25 cellular contexts compared by ENCODE assay signal in the genomic region with DNA sequence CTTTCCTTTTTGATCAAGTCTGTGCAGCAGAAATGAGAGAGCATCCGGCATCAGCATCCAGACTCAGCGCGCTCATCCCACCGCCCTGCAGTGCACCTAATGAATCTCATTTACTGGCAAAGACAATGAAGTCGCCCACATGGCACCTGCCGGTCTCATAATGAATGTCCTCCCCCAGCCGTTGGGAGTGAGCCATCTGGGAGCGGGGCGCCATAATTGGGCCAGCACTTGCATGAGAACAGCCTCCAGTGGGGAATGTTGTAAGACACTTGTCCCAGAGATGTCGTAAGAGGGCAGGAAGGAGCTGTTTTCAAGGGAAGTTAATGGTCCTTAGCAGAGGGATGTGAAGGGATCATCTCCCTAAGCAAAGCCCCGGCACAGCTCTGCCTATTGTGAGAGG.
DNase-seq lines count a peak whose midpoint lies in the region; ATAC-seq, FAIRE-seq and TF ChIP-seq lines count a peak whose summit lies in the region.
"Had no signal": no experiment of that assay in that cellular context is flagged by ENCODE, and none has a peak within 500 bp of the region (broad histone marks: within the 10 kb centered on the region; RNA-seq: fewer than 3 reads in every experiment).

No MANE protein-coding gene starts in this region.

- no peaks in the 10 kb centered on the region for H3K23me2 ChIP-seq in H1 (ENCODE audit: low read depth, low read length)

- H3K4ac ChIP-seq in H1 (replicated peaks; ENCODE audit: insufficient read length, low read depth, low read length), result no peak overlapping the region

- intact Hi-C loops in transverse colon (cut with DNase I; ENCODE audit: low total_unique reads), result no loop called here

- no peak for ATAC-seq in stimulated activated naive CD8-positive, alpha-beta T cell treated with anti-CD3 and anti-CD28 coated beads, Interleukin-15, amount 100 ng/mL, for 72 hours
- ATAC-seq in GM21723 (IDR thresholded peaks at IDR 0.05; ENCODE audit: unreplicated experiment), result no peak
- ATAC-seq: activated CD8-positive, alpha-beta T cell treated with anti-CD3 and anti-CD28 coated beads, Interleukin-2, amount 10 ng/mL, durations not matched to agents 7 days and 5 days; activated naive CD4-positive, alpha-beta T cell treated with anti-CD3 and anti-CD28 coated beads, Interleukin-2, amount 50 U/mL, for 72 hours; foreskin keratinocyte; T-helper 17 cell had no signal

- H3K4me1 ChIP-seq in H1 (replicated peaks in 1 of 4; ENCODE audit: control insufficient read depth in 3 of 4, insufficient read depth in 4 of 4, low read length in 3 of 4) (peaks cover 0 to 26% (median 12%) of the 10 kb centered on the region in 4 experiments; a peak in 5 of 7 replicates), transverse colon (no peaks in the 10 kb centered on the region), small intestine (ENCODE audit: control insufficient read depth in 2 of 2, insufficient read depth in 1 of 2, low read depth in 1 of 2, low read length in 1 of 2) (no peaks in the 10 kb centered on the region)
- H3K4me1 ChIP-seq: foreskin keratinocyte, right atrium auricular region, tibial nerve had no signal

- WGBS in H1 (ENCODE audit: extremely low coverage in 1 of 2, insufficient coverage in 1 of 2, insufficient read length in 1 of 2, insufficient replicate concordance in 2 of 2, low coverage in 1 of 2, low lambda C conversion rate in 2 of 2, missing lambda C conversion rate in 1 of 2), 2 experiments, result 56% methylated on average over 11 of the region's 11 CpGs; no CpG with 5 or more reads in 1 of the 2 experiments
- 67% methylated on average over 9 of the region's 11 CpGs; no CpG with 5 or more reads in 1 of the 2 donors for WGBS in transverse colon (ENCODE audit: low coverage in 1 of 2), 2 donors
- WGBS in small intestine, 3 donors, result 62 to 78% (median 76%) methylated on average over 11 of the region's 11 CpGs

- POLR2A ChIA-PET in H1 (lab: Charles Lee; ENCODE audit: partially characterized antibody), result no interaction called here

- CTCF ChIA-PET in H1 (lab: Charles Lee; ENCODE audit: partially characterized antibody), result interaction anchor here (0.6 to 1.4 kb wide), 6 partner anchors 19 to 680 kb away, joined by 3 to 5 read pairs (median 4); a partner anchor contains a TSS

- H3K9ac ChIP-seq in H1 (replicated peaks in 1 of 4; ENCODE audit: extremely low read depth in 1 of 4, low read depth in 3 of 4, low read length in 3 of 4), result no peak overlapping the region
- H3K9ac ChIP-seq: BLaER1 treated with 17β-estradiol and CSF1 and Interleukin-3, amounts not matched to agents 10 nM and 100 nM had no signal

- H3K9me3 Mint-ChIP-seq in stimulated activated naive CD8-positive, alpha-beta T cell treated with anti-CD3 and anti-CD28 coated beads, Interleukin-15, amount 100 ng/mL, for 72 hours, result no peaks in the 10 kb centered on the region
- H3K9me3 Mint-ChIP-seq: activated B cell treated with CpG ODN at 0.5 μM for 24 hours; activated naive CD4-positive, alpha-beta T cell treated with anti-CD3 and anti-CD28 coated beads, Interleukin-2, amount 50 U/mL, for 72 hours; mesothelial cell of epicardium had no signal

- no peak overlapping the region for H2BK120ac ChIP-seq in H1 (replicated peaks; ENCODE audit: low read depth, low read length)

- TF ChIP-seq POLR2A in H1 (IDR thresholded peaks at IDR 0.05; ENCODE audit: control extremely low read depth in 1 of 2, low read depth in 2 of 2, low read length in 2 of 2) (no peak), transverse colon (IDR thresholded peaks at IDR 0.05) (no peak)

- H3K4me3 ChIP-seq in H1 (ENCODE audit: extremely low read depth in 1 of 4, insufficient read depth in 2 of 4, low read depth in 3 of 4, low read length in 4 of 4) (no peak overlapping the region), transverse colon (no peak overlapping the region), small intestine (ENCODE audit: low read depth in 1 of 2, low read length in 2 of 2) (no peak overlapping the region)
- H3K4me3 ChIP-seq: BLaER1 treated with 17β-estradiol and CSF1 and Interleukin-3, amounts not matched to agents 10 nM and 100 nM; coronary artery; right atrium auricular region; tibial nerve had no signal

- no peaks in the 10 kb centered on the region for H3K9me3 ChIP-seq in H1 (ENCODE audit: insufficient read depth in 2 of 2, low read depth in 1 of 2, low read length in 1 of 2)
- no peaks in the 10 kb centered on the region for H3K9me3 ChIP-seq in transverse colon
- no peaks in the 10 kb centered on the region for H3K9me3 ChIP-seq in small intestine (ENCODE audit: control insufficient read depth, low read depth)
- H3K9me3 ChIP-seq: BLaER1 treated with 17β-estradiol and CSF1 and Interleukin-3, amounts not matched to agents 10 nM and 100 nM; right atrium auricular region; tibial nerve had no signal

- H3K23ac ChIP-seq in H1 (ENCODE audit: insufficient read length), result no peak overlapping the region

- H3K56ac ChIP-seq in H1 (replicated peaks; ENCODE audit: insufficient read length, low read depth, low read length), result no peak overlapping the region

- no peak overlapping the region for H2AK5ac ChIP-seq in H1 (ENCODE audit: low read depth, low read length)

- H3K18ac ChIP-seq in H1 (ENCODE audit: extremely low read depth, low read length), result no peak overlapping the region

- H3K4me3 Mint-ChIP-seq in stimulated activated naive CD8-positive, alpha-beta T cell treated with anti-CD3 and anti-CD28 coated beads, Interleukin-15, amount 100 ng/mL, for 72 hours, result no peak overlapping the region
- H3K4me3 Mint-ChIP-seq: activated B cell treated with CpG ODN at 0.5 μM for 24 hours; activated CD8-positive, alpha-beta T cell treated with anti-CD3 and anti-CD28 coated beads, Interleukin-2, amount 10 ng/mL, durations not matched to agents 7 days and 5 days; IgD-negative memory B cell; mesothelial cell of epicardium; T-helper 17 cell had no signal

- no peak overlapping the region for H2BK12ac ChIP-seq in H1 (ENCODE audit: low read depth, low read length)

- H3K79me1 ChIP-seq in H1 (ENCODE audit: low read depth, low read length), result no peaks in the 10 kb centered on the region

- no peaks in the 10 kb centered on the region for H3K36me3 ChIP-seq in H1 (ENCODE audit: control insufficient read depth in 2 of 4, insufficient read depth in 4 of 4, low read length in 3 of 4)
- H3K36me3 ChIP-seq in transverse colon, result no peaks in the 10 kb centered on the region
- H3K36me3 ChIP-seq in small intestine (ENCODE audit: control insufficient read depth in 2 of 2, insufficient read depth in 2 of 2, low read length in 2 of 2), result no peaks in the 10 kb centered on the region
- H3K36me3 ChIP-seq: BLaER1 treated with 17β-estradiol and CSF1 and Interleukin-3, amounts not matched to agents 10 nM and 100 nM; right atrium auricular region; tibial nerve had no signal

- peaks cover 76% of the 10 kb centered on the region for H3K27me3 Mint-ChIP-seq in stimulated activated naive CD8-positive, alpha-beta T cell treated with anti-CD3 and anti-CD28 coated beads, Interleukin-15, amount 100 ng/mL, for 72 hours
- H3K27me3 Mint-ChIP-seq: IgD-negative memory B cell had no signal

- TF ChIP-seq EP300 in H1 (IDR thresholded peaks at IDR 0.05; ENCODE audit: borderline replicate concordance in 1 of 2, low read depth in 2 of 2, low read length in 2 of 2), result no peak
- TF ChIP-seq EP300 in transverse colon (IDR thresholded peaks at IDR 0.05; ENCODE audit: low read depth), result no peak

- no peaks in the 10 kb centered on the region for H4K20me1 ChIP-seq in H1 (replicated peaks in 1 of 2; ENCODE audit: control insufficient read depth in 1 of 2, insufficient read depth in 2 of 2, low read length in 2 of 2)
- H4K20me1 ChIP-seq: BLaER1 treated with 17β-estradiol and CSF1 and Interleukin-3, amounts not matched to agents 10 nM and 100 nM had no signal

- no peak overlapping the region for H3K4me2 ChIP-seq in H1 (ENCODE audit: insufficient read depth in 1 of 2, low read depth in 2 of 2, low read length in 2 of 2)
- H3K4me2 ChIP-seq: BLaER1 treated with 17β-estradiol and CSF1 and Interleukin-3, amounts not matched to agents 10 nM and 100 nM had no signal

- in situ Hi-C loops in transverse colon (cut with MboI; ENCODE audit: low pct_ligation_motif_present in 1 of 4, low pct_unique_long_range_greater_than_20kb in 1 of 4, low sequenced_read_pairs in 3 of 4), result no loop called here

- TF ChIP-seq CTCF in H1 (IDR thresholded peaks at IDR 0.05; ENCODE audit: control extremely low read depth in 1 of 3, insufficient read depth in 1 of 3, low read depth in 1 of 3, low read length in 3 of 3) (no peak), transverse colon (IDR thresholded peaks at IDR 0.05) (no peak)

- no peak overlapping the region for H2BK5ac ChIP-seq in H1 (ENCODE audit: low read depth, low read length)

- H4K5ac ChIP-seq in H1 (ENCODE audit: insufficient read length, low read depth, low read length), result no peak overlapping the region

- H2AFZ ChIP-seq in H1 (ENCODE audit: low read length), result no peak overlapping the region

- no peaks in the 10 kb centered on the region for H3K4me1 Mint-ChIP-seq in stimulated activated naive CD8-positive, alpha-beta T cell treated with anti-CD3 and anti-CD28 coated beads, Interleukin-15, amount 100 ng/mL, for 72 hours
- H3K4me1 Mint-ChIP-seq: activated B cell treated with CpG ODN at 0.5 μM for 24 hours, mesothelial cell of epicardium had no signal

- H3K79me2 ChIP-seq in H1 (ENCODE audit: control insufficient read depth in 1 of 2, insufficient read depth in 2 of 2, low read length in 2 of 2), result no peaks in the 10 kb centered on the region

- no peak for FAIRE-seq in H1 (lab: Jason Lieb, UNC)
- no peak for FAIRE-seq in small intestine (lab: Jason Lieb, UNC)
- FAIRE-seq: A204.1 had no signal

- H3K27me3 ChIP-seq in H1 (replicated peaks in 1 of 4; ENCODE audit: control insufficient read depth in 3 of 4, extremely low read depth in 1 of 4, insufficient read depth in 3 of 4, low read length in 3 of 4) (peaks cover 0 to 5% (median 1%) of the 10 kb centered on the region in 4 experiments; a peak in 2 of 7 replicates), transverse colon (peaks cover 15% of the 10 kb centered on the region), small intestine (ENCODE audit: control insufficient read depth in 2 of 2, insufficient read depth in 2 of 2, low read length in 2 of 2) (peaks cover 0 to 3% of the 10 kb centered on the region in 2 donors)
- H3K27me3 ChIP-seq: foreskin keratinocyte, right atrium auricular region had no signal

- no peak for TF ChIP-seq RAD21 in H1 (IDR thresholded peaks at IDR 0.05 in 1 of 2, conservative IDR thresholded peaks at IDR 0.05 in 1 of 2; ENCODE audit: low read depth in 2 of 2, low read length in 2 of 2)

- no peak overlapping the region for H3K14ac ChIP-seq in H1 (ENCODE audit: insufficient read length)

- no peak overlapping the region for H4K91ac ChIP-seq in H1 (replicated peaks; ENCODE audit: insufficient read length, low read length)

- no peak overlapping the region for H3K27ac ChIP-seq in H1 (ENCODE audit: low read depth, low read length)
- H3K27ac ChIP-seq in transverse colon, result no peak overlapping the region
- no peak overlapping the region for H3K27ac ChIP-seq in small intestine (ENCODE audit: low read depth in 1 of 2, low read length in 1 of 2)
- H3K27ac ChIP-seq: BLaER1 treated with 17β-estradiol and CSF1 and Interleukin-3, amounts not matched to agents 10 nM and 100 nM; coronary artery; foreskin keratinocyte; right atrium auricular region; tibial nerve had no signal

- H3K27ac Mint-ChIP-seq in stimulated activated naive CD8-positive, alpha-beta T cell treated with anti-CD3 and anti-CD28 coated beads, Interleukin-15, amount 100 ng/mL, for 72 hours, result no peak overlapping the region
- H3K27ac Mint-ChIP-seq: activated B cell treated with CpG ODN at 0.5 μM for 24 hours; activated CD8-positive, alpha-beta T cell treated with anti-CD3 and anti-CD28 coated beads, Interleukin-2, amount 10 ng/mL, durations not matched to agents 7 days and 5 days; activated naive CD4-positive, alpha-beta T cell treated with anti-CD3 and anti-CD28 coated beads, Interleukin-2, amount 50 U/mL, for 72 hours; IgD-negative memory B cell; mesothelial cell of epicardium; T-helper 17 cell had no signal

- no peak overlapping the region for H2BK15ac ChIP-seq in H1 (ENCODE audit: low read length)

- DNase-seq in Ammon's horn (ENCODE audit: low spot score), result peak; percentile 45
- peak; percentile 90 for DNase-seq in NCI-H1092 (lab: John Stamatoyannopoulos, UW)
- peak; percentile 92 for DNase-seq in NCI-H2227 (lab: John Stamatoyannopoulos, UW; ENCODE audit: unreplicated experiment)
- no peak for DNase-seq in H1 (ENCODE audit: low read depth in 1 of 2, low spot score in 2 of 2)
- no peak for DNase-seq in transverse colon
- no peak for DNase-seq in stimulated activated naive CD8-positive, alpha-beta T cell treated with anti-CD3 and anti-CD28 coated beads, Interleukin-15, amount 100 ng/mL, for 72 hours
- DNase-seq in small intestine, result no peak
- DNase-seq: activated B cell treated with CpG ODN at 0.5 μM for 24 hours; activated CD8-positive, alpha-beta T cell treated with anti-CD3 and anti-CD28 coated beads, Interleukin-2, amount 10 ng/mL, durations not matched to agents 7 days and 5 days; activated T-cell treated with anti-CD3 and anti-CD28 coated beads, Interleukin-2, amount 50 U/mL, for 48 hours; DMS53; foreskin keratinocyte; MM.1S; NCI-H510A; stimulated activated naive CD4-positive, alpha-beta T cell; T-helper 17 cell had no signal

- H2BK20ac ChIP-seq in H1 (ENCODE audit: low read length), result no peak overlapping the region

- no peak overlapping the region for H4K8ac ChIP-seq in H1 (ENCODE audit: extremely low read depth, insufficient read depth, low read length)

Comparison
In these comparisons a context has a peak if more than half of its experiments do, and no peak if none do; other contexts are left out.
1. DNase-seq: peak in Ammon's horn (single experiment), NCI-H1092 (single experiment) and NCI-H2227 (single experiment); none in H1 (0 of 2), transverse colon (single experiment), stimulated activated naive CD8-positive, alpha-beta T cell treated with anti-CD3 and anti-CD28 coated beads, Interleukin-15, amount 100 ng/mL, for 72 hours (0 of 2) and small intestine (single experiment).